8 cellular contexts compared by ENCODE assay signal in genomic region chr2:38751847-38752410, GRCh38.
DNase-seq lines count a peak whose midpoint lies in the region; ATAC-seq lines count a peak whose summit lies in the region.

No MANE protein-coding gene starts in this region.

- H3K27ac Mint-ChIP-seq in central memory CD8-positive, alpha-beta T cell (ENCODE audit: low read depth): peak overlapping the region; percentile 100

- peaks cover 46% of the 10 kb centered on the region for H3K4me1 Mint-ChIP-seq in central memory CD8-positive, alpha-beta T cell

- H3K27me3 ChIP-seq in muscle layer of colon (ENCODE audit: control insufficient read depth in 1 of 2, insufficient read depth in 2 of 2, low read length in 2 of 2): no peaks in the 10 kb centered on the region

- peaks cover 51% of the 10 kb centered on the region for H3K36me3 Mint-ChIP-seq in central memory CD8-positive, alpha-beta T cell (ENCODE audit: insufficient read depth)

- H3K4me1 ChIP-seq in muscle layer of colon (ENCODE audit: insufficient read depth, low read length): peaks cover 27% of the 10 kb centered on the region

- peak overlapping the region; percentile 100 for H3K27ac ChIP-seq in muscle layer of colon (ENCODE audit: low read depth, low read length)

- peak; percentile 34 for ATAC-seq in central memory CD8-positive, alpha-beta T cell (replicated peaks; ENCODE audit: extremely low read depth, poor library complexity, severe bottlenecking)
- ATAC-seq in HG03521 (IDR thresholded peaks at IDR 0.05; ENCODE audit: unreplicated experiment) (no peak), GM21367 (IDR thresholded peaks at IDR 0.05; ENCODE audit: unreplicated experiment) (no peak)

- DNase-seq in NCI-H510A treated with DMSO at 0.1 percent for 48 hours (lab: John Stamatoyannopoulos, UW): peak; percentile 69
- DNase-seq in NCI-H510A (lab: John Stamatoyannopoulos, UW): no peak
- peak; percentile 67 for DNase-seq in NCI-H2227 (lab: John Stamatoyannopoulos, UW; ENCODE audit: unreplicated experiment)
- no peak for DNase-seq in central memory CD8-positive, alpha-beta T cell (ENCODE audit: low spot score in 2 of 2)
- no peak for DNase-seq in retina

- no peaks in the 10 kb centered on the region for H3K27me3 Mint-ChIP-seq in central memory CD8-positive, alpha-beta T cell

- peaks cover 25% of the 10 kb centered on the region for H3K36me3 ChIP-seq in muscle layer of colon (ENCODE audit: insufficient read depth, low read length)

- peak overlapping the region; percentile 99 for H3K4me3 Mint-ChIP-seq in central memory CD8-positive, alpha-beta T cell

- no peaks in the 10 kb centered on the region for H3K9me3 Mint-ChIP-seq in central memory CD8-positive, alpha-beta T cell

- peak overlapping the region; percentile 87 for H3K9ac ChIP-seq in muscle layer of colon (ENCODE audit: low read length)

- H3K9me3 ChIP-seq in muscle layer of colon (ENCODE audit: low read length): no peaks in the 10 kb centered on the region

- peak overlapping the region; percentile 50 to 99 for H3K4me3 ChIP-seq in muscle layer of colon (ENCODE audit: low read depth in 1 of 2, low read length in 2 of 2)

Comparison
In these comparisons a context has a peak if more than half of its experiments do, and no peak if none do; other contexts are left out.
1. DNase-seq: peak in NCI-H510A treated with DMSO at 0.1 percent for 48 hours (single experiment) and NCI-H2227 (single experiment); none in NCI-H510A (single experiment), central memory CD8-positive, alpha-beta T cell (0 of 2) and retina (single experiment).